In the genomic region with DNA sequence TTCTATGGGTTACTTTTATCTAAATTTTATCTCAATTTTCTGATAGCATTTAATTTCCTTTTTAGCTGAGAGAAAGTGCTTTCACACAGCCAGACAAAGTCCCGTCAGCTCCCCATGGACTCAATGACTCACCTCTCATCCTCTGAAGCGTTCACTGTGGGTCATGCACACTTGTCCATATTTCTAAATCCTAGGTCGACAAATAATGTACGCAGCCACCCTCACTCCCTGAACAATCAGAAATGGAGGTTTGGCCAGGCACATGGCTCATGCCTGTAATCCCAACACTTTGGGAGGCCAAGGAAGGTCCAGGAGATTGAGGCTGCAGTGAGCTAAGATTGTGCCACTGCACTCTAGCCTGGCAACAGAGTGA, we compare ENCODE assay signal across 16 cellular contexts. TPM values are rescaled to one million over a fixed set of nuclear protein-coding genes. Genes with fewer than 3 reads are reported as not detected.
A peak's percentile ranks its signal among the peaks of the same experiment; 100 is the strongest.
DNase-seq lines count a peak whose midpoint lies in the region; ATAC-seq and TF ChIP-seq lines count a peak whose summit lies in the region.
"Had no signal": no experiment of that assay in that cellular context is flagged by ENCODE, and none has a peak within 500 bp of the region (broad histone marks: within the 10 kb centered on the region; RNA-seq: fewer than 3 reads in every experiment).

No MANE protein-coding gene starts in this region.

- POLR2A ChIA-PET in OCI-LY7 (lab: Charles Lee) = interaction anchor here (0.8 kb wide), 1 partner anchor 26 kb away, joined by 3 read pairs; no protein-coding TSS in a partner anchor

- no peak for ATAC-seq in GM21390 (IDR thresholded peaks at IDR 0.05; ENCODE audit: unreplicated experiment)

- TF ChIP-seq CTCF in AG10803 (conservative IDR thresholded peaks at IDR 0.05; ENCODE audit: low read length) (no peak), OCI-LY7 (conservative IDR thresholded peaks at IDR 0.05; ENCODE audit: low read length) (no peak)

- H4K20me1 ChIP-seq in OCI-LY7 (ENCODE audit: insufficient read depth, low read length) = no peaks in the 10 kb centered on the region

- no peak overlapping the region for H3K27ac ChIP-seq in OCI-LY7 (ENCODE audit: low read depth, low read length, poor library complexity, severe bottlenecking)
- H3K27ac ChIP-seq: C4-2B had no signal

- no TSS peak for BruUV-seq in OCI-LY7 (replicated peaks; lab: Mats Ljungman, UMichigan)

- peaks cover 16% of the 10 kb centered on the region for H3K4me1 ChIP-seq in OCI-LY7 (ENCODE audit: insufficient read depth, low read length, poor library complexity, severe bottlenecking)
- H3K4me1 ChIP-seq: HAP-1 had no signal

- H3K4me3 ChIP-seq in AG10803 (ENCODE audit: low read length) = no peak overlapping the region
- no peak overlapping the region for H3K4me3 ChIP-seq in OCI-LY7 (ENCODE audit: low read depth, low read length, poor library complexity, severe bottlenecking)
- H3K4me3 ChIP-seq: HAP-1 had no signal

- H3K79me2 ChIP-seq in OCI-LY7 (ENCODE audit: insufficient read depth, low read depth, low read length) = no peaks in the 10 kb centered on the region

- intact Hi-C loops in OCI-LY7 (cut with micrococcal nuclease; ENCODE audit: unreplicated experiment) = no loop called here

- no peaks in the 10 kb centered on the region for H3K9me2 ChIP-seq in OCI-LY7 (ENCODE audit: insufficient read depth, low read length)

- H3K4me2 ChIP-seq in OCI-LY7 (ENCODE audit: low read length) = no peak overlapping the region

- no peaks in the 10 kb centered on the region for H3K36me3 ChIP-seq in OCI-LY7 (ENCODE audit: insufficient read depth, low read length)
- H3K36me3 ChIP-seq: HAP-1 had no signal

- H2AFZ ChIP-seq in OCI-LY7 (ENCODE audit: low read length) = peak overlapping the region; percentile 92; the same call in 1 of the 2 replicates

- 0 out of 2 replicates have a peak, but pooled peaks cover 4% of the 10 kb centered on the region for H3K9me3 ChIP-seq in OCI-LY7 (ENCODE audit: low read length)
- H3K9me3 ChIP-seq: HAP-1 had no signal

- CTCF ChIA-PET in OCI-LY7 (lab: Charles Lee; ENCODE audit: unreplicated experiment) = no interaction called here

- DNase-seq in AG10803 (ENCODE audit: low read depth) (peak; percentile 3), ELR (ENCODE audit: low read depth) (peak; percentile 17), OCI-LY7 (ENCODE audit: low spot score) (no peak), iris pigment epithelial cell (ENCODE audit: low read depth) (peak; percentile 10), midbrain (lab: John Stamatoyannopoulos, UW) (no peak)
- DNase-seq in stimulated activated CD4-positive, alpha-beta T cell treated with anti-CD3 and anti-CD28 coated beads, Interleukin-2, amount 100 ng/mL, for 48 hours = no peak
- DNase-seq: EL, NCI-H1105 treated with DMSO at 0.1 percent for 48 hours, NCI-H1694 treated with DMSO at 0.1 percent for 48 hours, NCI-H2107, NCI-H2227 treated with DMSO at 0.1 percent for 48 hours, NCI-H524 treated with DMSO at 0.1 percent for 48 hours, SHP77 had no signal

RNA-seq across cellular contexts. Expression of gene COA6, which starts 42.4 kb away (rescaled TPM):
- 40.1 and 45.5 TPM in 2 replicates for total RNA-seq in OCI-LY7 (2014; rRNA removed; shearing (Covaris generic))
- 30.7 and 35.2 TPM in 2 replicates for total RNA-seq in OCI-LY7 (2022)

Comparison
In these comparisons a context has a peak if more than half of its experiments do, and no peak if none do; other contexts are left out.
1. DNase-seq: peak in AG10803 (single experiment), ELR (single experiment) and iris pigment epithelial cell (single experiment); none in OCI-LY7 (single experiment), midbrain (single experiment) and stimulated activated CD4-positive, alpha-beta T cell treated with anti-CD3 and anti-CD28 coated beads, Interleukin-2, amount 100 ng/mL, for 48 hours (0 of 2).